In genomic region chr11:33869511-33870422, GRCh38 we compare ENCODE assay signal across 8 cellular contexts. TPM values are rescaled to one million over a fixed set of nuclear protein-coding genes. Genes with fewer than 3 reads are reported as not detected.
DNase-seq lines count a peak whose midpoint lies in the region; ATAC-seq and TF ChIP-seq lines count a peak whose summit lies in the region.

No MANE protein-coding gene starts in this region.

- no peaks in the 10 kb centered on the region for H3K4me1 ChIP-seq in foreskin keratinocyte

- H3K27me3 ChIP-seq in foreskin keratinocyte: peaks cover 76% of the 10 kb centered on the region

- in situ Hi-C loops in Caki2 (cut with HindIII; ENCODE audit: low pct_unique_long_range_greater_than_20kb, low sequenced_read_pairs): no loop called here

- H3K9me3 Mint-ChIP-seq in WTC11 (no peaks in the 10 kb centered on the region), nephron progenitor cell (no peaks in the 10 kb centered on the region)

- peaks cover 24% of the 10 kb centered on the region for H3K4me1 Mint-ChIP-seq in WTC11
- H3K4me1 Mint-ChIP-seq in nephron progenitor cell: peaks cover 39% of the 10 kb centered on the region

- peak; percentile 46 for ATAC-seq in GM19463 (IDR thresholded peaks at IDR 0.05; ENCODE audit: unreplicated experiment)
- ATAC-seq in WTC11: peak; percentile 63
- ATAC-seq in foreskin keratinocyte: peak; percentile 68

- H3K4me3 Mint-ChIP-seq in WTC11 (peak overlapping the region; percentile 92), nephron progenitor cell (peak overlapping the region; percentile 99)

- CTCF ChIA-PET in WTC11 (lab: Charles Lee): interaction anchor here (0.6 to 2.2 kb wide), 7 partner anchors 48 to 174 kb away, joined by 3 to 15 read pairs (median 4); no protein-coding TSS in a partner anchor

- no peaks in the 10 kb centered on the region for H3K36me3 Mint-ChIP-seq in WTC11
- H3K36me3 Mint-ChIP-seq in nephron progenitor cell (ENCODE audit: low read depth): no peaks in the 10 kb centered on the region

- no peak for TF ChIP-seq CTCF in WTC11 (IDR thresholded peaks at IDR 0.05)
- TF ChIP-seq CTCF in foreskin keratinocyte (conservative IDR thresholded peaks at IDR 0.05): no peak
- no peak for TF ChIP-seq CTCF in nephron progenitor cell (IDR thresholded peaks at IDR 0.05)

- no peak overlapping the region for H3K27ac ChIP-seq in foreskin keratinocyte

- POLR2A ChIA-PET in WTC11 (lab: Charles Lee): interaction anchor here (0.7 to 0.9 kb wide), 3 partner anchors 134 to 913 kb away, joined by 3 to 4 read pairs (median 4); partner anchors contain the start of gene CD59

- peaks cover 74% of the 10 kb centered on the region for H3K27me3 Mint-ChIP-seq in WTC11 (ENCODE audit: low read depth)
- peaks cover 11% of the 10 kb centered on the region for H3K27me3 Mint-ChIP-seq in nephron progenitor cell (ENCODE audit: low read depth, poor library complexity)

- H3K27ac Mint-ChIP-seq in WTC11 (no peak overlapping the region), nephron progenitor cell (peak overlapping the region; percentile 50)

- DNase-seq in Caki2 (ENCODE audit: low read depth) (peak; percentile 12), NCI-H128 (lab: John Stamatoyannopoulos, UW; ENCODE audit: unreplicated experiment) (peak; percentile 29), WTC11 (ENCODE audit: low spot score) (peak; percentile 43), foreskin keratinocyte (peak; percentile 9 to 27), nephron progenitor cell (peak; percentile 72), SHP77 (lab: John Stamatoyannopoulos, UW) (no peak), HuH-7 (ENCODE audit: low spot score) (no peak)

TF ChIP-seq in WTC11, 78 proteins besides CTCF, POLR2A, EP300 and RAD21:
- no peak for TF ChIP-seq PRRX2 (CRISPR knock-in tag; IDR thresholded peaks at IDR 0.05)
- TF ChIP-seq SMAD4 (CRISPR knock-in tag; IDR thresholded peaks at IDR 0.05): no peak
- TF ChIP-seq JAZF1 (CRISPR knock-in tag; IDR thresholded peaks at IDR 0.05): no peak
- no peak for TF ChIP-seq ZNF671 (CRISPR knock-in tag; IDR thresholded peaks at IDR 0.05)
- TF ChIP-seq ELF4 (CRISPR knock-in tag; IDR thresholded peaks at IDR 0.05; ENCODE audit: low read depth): no peak
- no peak for TF ChIP-seq ZNF138 (CRISPR knock-in tag; conservative IDR thresholded peaks at IDR 0.05)
- TF ChIP-seq GABPB1 (CRISPR knock-in tag; IDR thresholded peaks at IDR 0.05): no peak
- no peak for TF ChIP-seq PREB (CRISPR knock-in tag; IDR thresholded peaks at IDR 0.05; ENCODE audit: borderline replicate concordance)

RNA-seq across cellular contexts. Expression of gene LMO2, which starts 22.1 kb away (rescaled TPM):
- total RNA-seq in Caki2 (2014; rRNA removed; shearing (Covaris generic); ENCODE audit: low replicate concordance): not detected in 2 replicates
- 1.0 to 3.4 TPM (median 1.4 TPM) in 3 replicates for total RNA-seq in WTC11 (2021)
- total RNA-seq in foreskin keratinocyte: 1.6 and 1.7 TPM in 2 replicates
- 1.9 TPM in 2 replicates for polyA plus RNA-seq in foreskin keratinocyte

Comparison
In these comparisons a context has a peak if more than half of its experiments do, and no peak if none do; other contexts are left out.
1. DNase-seq: peak in Caki2 (single experiment), NCI-H128 (single experiment), WTC11 (single experiment), foreskin keratinocyte (2 of 2) and nephron progenitor cell (single experiment); none in SHP77 (0 of 2) and HuH-7 (single experiment).
2. Peak in every context shown above with its lines, with median percentiles within 50 percentile points of each other: ATAC-seq.